Comparison of ENCODE assay signal across 16 cellular contexts in genomic region chr5:2260211-2260985, GRCh38.
DNase-seq lines count a peak whose midpoint lies in the region; ATAC-seq and TF ChIP-seq lines count a peak whose summit lies in the region.
"Had no signal": no experiment of that assay in that cellular context is flagged by ENCODE, and none has a peak within 500 bp of the region (broad histone marks: within the 10 kb centered on the region; RNA-seq: fewer than 3 reads in every experiment).

No MANE protein-coding gene starts in this region.

- H3K36me3 Mint-ChIP-seq in endodermal cell (ENCODE audit: low read depth) = no peaks in the 10 kb centered on the region
- H3K36me3 Mint-ChIP-seq in T-helper 17 cell (ENCODE audit: low read depth) = no peaks in the 10 kb centered on the region
- H3K36me3 Mint-ChIP-seq in activated T-helper 17 cell treated with anti-CD3 and anti-CD28 coated beads, Interleukin-2, amount 50 U/mL, for 72 hours (ENCODE audit: low read depth) = no peaks in the 10 kb centered on the region
- H3K36me3 Mint-ChIP-seq: CD14-positive monocyte; CD8-positive, alpha-beta T cell had no signal

- H3K9ac ChIP-seq in BLaER1 = no peak overlapping the region
- H3K9ac ChIP-seq in endodermal cell (ENCODE audit: extremely low read depth, low read length, poor library complexity, severe bottlenecking) = no peak overlapping the region

- H3K4me1 Mint-ChIP-seq in endodermal cell = no peaks in the 10 kb centered on the region
- no peaks in the 10 kb centered on the region for H3K4me1 Mint-ChIP-seq in T-helper 17 cell
- H3K4me1 Mint-ChIP-seq in activated T-helper 17 cell treated with anti-CD3 and anti-CD28 coated beads, Interleukin-2, amount 50 U/mL, for 72 hours = no peaks in the 10 kb centered on the region
- H3K4me1 Mint-ChIP-seq: B cell, CD14-positive monocyte had no signal

- H3K4me3 Mint-ChIP-seq in endodermal cell (no peak overlapping the region), T-helper 17 cell (no peak overlapping the region)
- H3K4me3 Mint-ChIP-seq in activated T-helper 17 cell treated with anti-CD3 and anti-CD28 coated beads, Interleukin-2, amount 50 U/mL, for 72 hours = no peak overlapping the region
- H3K4me3 Mint-ChIP-seq: B cell; CD14-positive monocyte; CD8-positive, alpha-beta T cell had no signal

- WGBS in endodermal cell (ENCODE audit: insufficient coverage in 1 of 2, insufficient read length in 1 of 2), 2 experiments = 90 to 91% methylated on average over 18 to 22 of the region's 22 CpGs
- 84 to 87% methylated on average over 22 of the region's 22 CpGs for WGBS in sigmoid colon, 2 donors

- H3K27ac ChIP-seq in BLaER1 (no peak overlapping the region), endodermal cell (ENCODE audit: low read depth, low read length) (no peak overlapping the region), sigmoid colon (no peak overlapping the region)

- H3K9me3 ChIP-seq in BLaER1 (no peaks in the 10 kb centered on the region), endodermal cell (ENCODE audit: control insufficient read depth, low read length) (no peaks in the 10 kb centered on the region), sigmoid colon (no peaks in the 10 kb centered on the region), T-helper 17 cell (ENCODE audit: control insufficient read depth, low read length, poor library complexity, severe bottlenecking) (no peaks in the 10 kb centered on the region)
- H3K9me3 ChIP-seq: HAP-1 had no signal

- H3K36me3 ChIP-seq in BLaER1 (no peaks in the 10 kb centered on the region), H7 (replicated peaks; ENCODE audit: control insufficient read depth, insufficient read depth, low read length) (no peaks in the 10 kb centered on the region), endodermal cell (ENCODE audit: control insufficient read depth, insufficient read depth, low read length) (no peaks in the 10 kb centered on the region), sigmoid colon (no peaks in the 10 kb centered on the region)
- H3K36me3 ChIP-seq: HAP-1 had no signal

- H3K4me1 ChIP-seq in BLaER1 (peaks cover 49% of the 10 kb centered on the region), endodermal cell (ENCODE audit: control insufficient read depth, insufficient read depth, low read length) (no peaks in the 10 kb centered on the region), sigmoid colon (no peaks in the 10 kb centered on the region)
- H3K4me1 ChIP-seq: HAP-1 had no signal

- no peak for TF ChIP-seq POLR2A in sigmoid colon (IDR thresholded peaks at IDR 0.05)

- no peak overlapping the region for H3K4me3 ChIP-seq in BLaER1
- no peak overlapping the region for H3K4me3 ChIP-seq in H7 (ENCODE audit: insufficient read depth, low read depth, low read length)
- no peak overlapping the region for H3K4me3 ChIP-seq in endodermal cell (ENCODE audit: low read length)
- H3K4me3 ChIP-seq in sigmoid colon = no peak overlapping the region
- H3K4me3 ChIP-seq: HAP-1 had no signal

- H3K27me3 ChIP-seq in BLaER1 (no peaks in the 10 kb centered on the region), H7 (ENCODE audit: control insufficient read depth, insufficient read depth, low read length) (no peaks in the 10 kb centered on the region), endodermal cell (ENCODE audit: control insufficient read depth, insufficient read depth, low read length, poor library complexity, severe bottlenecking) (no peaks in the 10 kb centered on the region), sigmoid colon (no peaks in the 10 kb centered on the region)

- TF ChIP-seq EP300 in sigmoid colon (IDR thresholded peaks at IDR 0.05) = no peak

- H3K27me3 Mint-ChIP-seq in endodermal cell (ENCODE audit: insufficient read depth) = no peaks in the 10 kb centered on the region
- no peaks in the 10 kb centered on the region for H3K27me3 Mint-ChIP-seq in T-helper 17 cell
- H3K27me3 Mint-ChIP-seq in activated T-helper 17 cell treated with anti-CD3 and anti-CD28 coated beads, Interleukin-2, amount 50 U/mL, for 72 hours = peaks cover 4% of the 10 kb centered on the region
- H3K27me3 Mint-ChIP-seq: B cell had no signal

- intact Hi-C loops in sigmoid colon (cut with DNase I) = no loop called here

- peak overlapping the region; percentile 82; the same call in 1 of the 2 replicates for H3K4me2 ChIP-seq in BLaER1

- DNase-seq in H7 (peak; percentile 11), endodermal cell (peak; percentile 21), sigmoid colon (peak; percentile 18), T-helper 17 cell (no peak)
- DNase-seq: CD8-positive, alpha-beta T cell; COR-L47; DMS153; DMS79 treated with DMSO at 0.1 percent for 48 hours; EL; GOT3 had no signal

- ATAC-seq in T-helper 17 cell (no peak), GM21825 (IDR thresholded peaks at IDR 0.05; ENCODE audit: unreplicated experiment) (no peak)
- ATAC-seq in activated T-helper 17 cell treated with anti-CD3 and anti-CD28 coated beads, Interleukin-2, amount 50 U/mL, for 72 hours (replicated peaks) = no peak
- ATAC-seq: CD8-positive, alpha-beta T cell had no signal

- H3K27ac Mint-ChIP-seq in endodermal cell (no peak overlapping the region), T-helper 17 cell (no peak overlapping the region)
- H3K27ac Mint-ChIP-seq in activated T-helper 17 cell treated with anti-CD3 and anti-CD28 coated beads, Interleukin-2, amount 50 U/mL, for 72 hours = no peak overlapping the region
- H3K27ac Mint-ChIP-seq: B cell; CD14-positive monocyte; CD8-positive, alpha-beta T cell had no signal

- H4K20me1 ChIP-seq in BLaER1 = no peaks in the 10 kb centered on the region

- H3K9me3 Mint-ChIP-seq in endodermal cell = no peaks in the 10 kb centered on the region
- no peaks in the 10 kb centered on the region for H3K9me3 Mint-ChIP-seq in activated T-helper 17 cell treated with anti-CD3 and anti-CD28 coated beads, Interleukin-2, amount 50 U/mL, for 72 hours
- H3K9me3 Mint-ChIP-seq: CD8-positive, alpha-beta T cell had no signal

- TF ChIP-seq CTCF in endodermal cell (conservative IDR thresholded peaks at IDR 0.05) (no peak), sigmoid colon (IDR thresholded peaks at IDR 0.05) (no peak)

Comparison
In these comparisons a context has a peak if more than half of its experiments do, and no peak if none do; other contexts are left out.
1. DNase-seq: peak in H7 (single experiment), endodermal cell (single experiment) and sigmoid colon (single experiment); none in T-helper 17 cell (0 of 3).